16 cellular contexts compared by ENCODE assay signal in the genomic region with DNA sequence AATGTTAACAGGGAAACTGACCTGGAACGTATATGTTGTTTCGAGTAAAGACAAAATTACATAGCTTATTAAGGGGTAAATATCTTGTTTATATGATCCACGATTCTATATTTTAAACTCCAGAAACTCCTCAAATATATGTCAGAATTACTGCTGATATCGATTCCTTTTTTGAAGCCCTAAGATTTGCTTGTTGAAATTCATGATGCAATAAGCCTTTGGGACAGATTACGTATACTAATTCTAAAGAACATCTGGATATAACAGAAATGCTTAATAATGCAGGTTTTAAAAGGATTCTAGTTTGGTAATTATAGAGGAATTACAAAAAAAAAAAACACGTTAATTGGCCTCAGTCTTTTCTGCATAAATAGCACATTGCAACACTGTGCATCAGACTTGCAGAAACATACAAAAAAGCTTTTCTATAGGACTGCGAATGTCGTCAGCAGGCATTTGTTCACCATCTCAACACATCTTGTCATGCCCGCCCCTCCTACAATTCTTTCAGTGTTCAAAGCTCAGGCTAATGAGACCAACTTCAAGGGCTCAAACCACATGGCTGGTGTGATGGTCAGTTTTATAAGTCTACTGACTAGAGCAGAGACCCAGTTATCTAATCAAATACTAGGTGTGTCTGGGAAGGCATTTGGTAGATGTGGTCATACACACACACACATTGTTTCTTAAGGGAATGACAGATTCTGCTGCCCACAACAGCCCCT.
DNase-seq lines count a peak whose midpoint lies in the region; ATAC-seq and TF ChIP-seq lines count a peak whose summit lies in the region.
"Had no signal": no experiment of that assay in that cellular context is flagged by ENCODE, and none has a peak within 500 bp of the region (broad histone marks: within the 10 kb centered on the region; RNA-seq: fewer than 3 reads in every experiment).

No MANE protein-coding gene starts in this region.

- peaks cover 51% of the 10 kb centered on the region for H3K4me1 Mint-ChIP-seq in glutamatergic neuron (ENCODE audit: low read depth, unreplicated experiment)

- POLR2A ChIA-PET in A673 (lab: Charles Lee; ENCODE audit: low non-redundant PET), result no interaction called here

- peak overlapping the region; percentile 15 for H3K27ac ChIP-seq in substantia nigra (ENCODE audit: low read depth, low read length, poor library complexity, severe bottlenecking)
- H3K27ac ChIP-seq in A673 (ENCODE audit: low read depth, low read length, poor library complexity, severe bottlenecking), result no peak overlapping the region
- H3K27ac ChIP-seq: BLaER1 treated with 17β-estradiol and CSF1 and Interleukin-3, amounts not matched to agents 10 nM and 100 nM; GM23248 had no signal

- H3K27me3 Mint-ChIP-seq in glutamatergic neuron (ENCODE audit: unreplicated experiment), result peaks cover 9% of the 10 kb centered on the region
- H3K27me3 Mint-ChIP-seq: CD4-positive, CD25-positive, alpha-beta regulatory T cell had no signal

- H3K27ac Mint-ChIP-seq in glutamatergic neuron (ENCODE audit: unreplicated experiment), result peak overlapping the region; percentile 99
- H3K27ac Mint-ChIP-seq: CD4-positive, CD25-positive, alpha-beta regulatory T cell had no signal

- no peak overlapping the region for H3K4me3 ChIP-seq in A673 (ENCODE audit: low read depth, low read length, poor library complexity, severe bottlenecking)
- H3K4me3 ChIP-seq: BLaER1 treated with 17β-estradiol and CSF1 and Interleukin-3, amounts not matched to agents 10 nM and 100 nM; GM23248 had no signal

- ATAC-seq in GM21786 (IDR thresholded peaks at IDR 0.05; ENCODE audit: unreplicated experiment), result no peak
- ATAC-seq: HCT116 had no signal

- no TSS peak for BruUV-seq in A673 (replicated peaks; lab: Mats Ljungman, UMichigan)

- intact Hi-C loops in A673 (cut with micrococcal nuclease; ENCODE audit: unreplicated experiment), result no loop called here

- peaks cover 13% of the 10 kb centered on the region for H3K9me3 Mint-ChIP-seq in glutamatergic neuron (ENCODE audit: unreplicated experiment)

- TF ChIP-seq CTCF in glutamatergic neuron (IDR thresholded peaks at IDR 0.05; ENCODE audit: partially characterized antibody, unreplicated experiment) (no peak), A673 (conservative IDR thresholded peaks at IDR 0.05; ENCODE audit: low read depth, low read length) (no peak)

- peaks cover 2% of the 10 kb centered on the region for H3K4me1 ChIP-seq in A673 (ENCODE audit: insufficient read depth, low read length, poor library complexity, severe bottlenecking)

- peaks cover 9% of the 10 kb centered on the region for H3K36me3 Mint-ChIP-seq in glutamatergic neuron (ENCODE audit: unreplicated experiment)

- H3K9me3 ChIP-seq in A673 (ENCODE audit: low read depth, low read length, poor library complexity, severe bottlenecking), result no peaks in the 10 kb centered on the region

- H3K27me3 ChIP-seq in A673 (replicated peaks; ENCODE audit: insufficient read depth, low read depth, low read length, poor library complexity), result no peaks in the 10 kb centered on the region
- H3K27me3 ChIP-seq: BLaER1 treated with 17β-estradiol and CSF1 and Interleukin-3, amounts not matched to agents 10 nM and 100 nM had no signal

- CTCF ChIA-PET in A673 (lab: Charles Lee), result no interaction called here

- no peaks in the 10 kb centered on the region for H3K36me3 ChIP-seq in A673 (ENCODE audit: insufficient read depth, low read length, poor library complexity, severe bottlenecking)
- H3K36me3 ChIP-seq: BLaER1 treated with 17β-estradiol and CSF1 and Interleukin-3, amounts not matched to agents 10 nM and 100 nM had no signal

- DNase-seq in NOMO-1 treated with DMSO at 0.1 percent for 48 hours (lab: John Stamatoyannopoulos, UW; ENCODE audit: unreplicated experiment), result peak; percentile 25
- DNase-seq in NOMO-1 treated with dmso at 0.1 percent for 144 hours (lab: John Stamatoyannopoulos, UW; ENCODE audit: unreplicated experiment), result no peak
- DNase-seq in SW480 (ENCODE audit: low spot score), result peak; percentile 9
- DNase-seq in glutamatergic neuron, result no peak
- no peak for DNase-seq in substantia nigra (lab: John Stamatoyannopoulos, UW)
- DNase-seq in activated gamma-delta T cell treated with Interleukin-2 at 50 U/mL for 16 hours, result no peak
- DNase-seq in A673 (ENCODE audit: low spot score), result no peak
- DNase-seq: 8988T; ACHN; CD4-positive, CD25-positive, alpha-beta regulatory T cell; DMS53; GF-D8 had no signal

- H3K4me3 Mint-ChIP-seq in glutamatergic neuron (ENCODE audit: unreplicated experiment), result peak overlapping the region; percentile 70
- H3K4me3 Mint-ChIP-seq: CD4-positive, CD25-positive, alpha-beta regulatory T cell had no signal

Comparison
In these comparisons a context has a peak if more than half of its experiments do, and no peak if none do; other contexts are left out.
1. DNase-seq: peak in NOMO-1 treated with DMSO at 0.1 percent for 48 hours (single experiment) and SW480 (single experiment); none in NOMO-1 treated with dmso at 0.1 percent for 144 hours (single experiment), glutamatergic neuron (single experiment), substantia nigra (0 of 49), activated gamma-delta T cell treated with Interleukin-2 at 50 U/mL for 16 hours (single experiment) and A673 (single experiment).